ENCODE assay signal across 12 cellular contexts in the genomic region with DNA sequence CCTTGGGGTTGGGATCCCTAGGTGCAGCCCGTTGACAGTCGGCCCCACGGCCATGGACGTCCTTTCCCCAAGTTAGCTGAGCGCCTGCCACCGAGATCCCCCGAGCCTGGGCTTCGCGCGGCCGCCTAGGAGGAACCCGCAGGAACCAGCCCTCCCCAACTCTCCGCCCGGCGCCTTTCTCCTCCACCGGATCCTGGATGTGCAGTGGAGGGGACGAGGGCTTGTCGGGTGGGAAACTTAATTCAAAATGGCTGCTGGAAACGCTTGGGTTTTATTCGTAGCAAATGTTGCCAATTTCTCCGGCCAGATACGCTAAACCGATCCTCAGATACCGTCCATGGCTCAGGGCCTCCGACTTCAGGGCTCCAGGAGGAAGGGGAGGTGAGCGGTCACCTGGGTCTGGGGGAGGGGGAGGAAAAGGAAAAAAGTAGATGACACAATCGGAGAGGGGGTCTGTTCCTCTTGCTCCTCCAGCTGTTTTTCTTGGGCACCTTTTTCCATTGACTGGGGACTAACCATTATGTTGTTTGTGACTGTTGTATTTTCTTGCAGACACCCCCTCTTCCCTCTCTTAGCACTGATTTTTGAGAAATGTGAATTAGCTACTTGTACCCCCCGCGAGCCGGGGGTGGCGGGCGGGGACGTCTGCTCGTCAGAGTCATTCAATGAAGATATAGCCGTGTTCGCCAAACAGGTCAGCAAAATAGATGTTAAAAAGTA. TPM values are rescaled to one million over a fixed set of nuclear protein-coding genes. Genes with fewer than 3 reads are reported as not detected.
DNase-seq lines count a peak whose midpoint lies in the region; ATAC-seq and TF ChIP-seq lines count a peak whose summit lies in the region.
"Had no signal": no experiment of that assay in that cellular context is flagged by ENCODE, and none has a peak within 500 bp of the region (broad histone marks: within the 10 kb centered on the region; RNA-seq: fewer than 3 reads in every experiment).

No MANE protein-coding gene starts in this region.

- H2AFZ ChIP-seq in neuronal stem cell (ENCODE audit: low read length): peak overlapping the region; percentile 66

- H3K79me1 ChIP-seq in neuronal stem cell (ENCODE audit: low read depth, low read length): no peaks in the 10 kb centered on the region

- no peak overlapping the region for H2AK5ac ChIP-seq in neuronal stem cell (ENCODE audit: low read depth, low read length)

- no peak overlapping the region for H3K9ac ChIP-seq in neuronal stem cell (ENCODE audit: low read depth, low read length, poor library complexity)

- no peak overlapping the region for H4K8ac ChIP-seq in neuronal stem cell (ENCODE audit: low read depth, low read length)

- TF ChIP-seq CTCF in AG04449 (IDR thresholded peaks at IDR 0.05; ENCODE audit: insufficient read depth, low read length, missing control alignments) (no peak), RWPE1 (conservative IDR thresholded peaks at IDR 0.05; ENCODE audit: low read depth) (no peak), gastroesophageal sphincter (IDR thresholded peaks at IDR 0.05) (no peak), omental fat pad (IDR thresholded peaks at IDR 0.05) (no peak)

- peak overlapping the region; percentile 84 for H3K18ac ChIP-seq in neuronal stem cell (ENCODE audit: low read length)

- H3K9me3 ChIP-seq in gastroesophageal sphincter: no peaks in the 10 kb centered on the region
- H3K9me3 ChIP-seq in neuronal stem cell (replicated peaks in 1 of 2; ENCODE audit: control insufficient read depth in 2 of 2, insufficient read depth in 1 of 2, low read depth in 1 of 2, low read length in 2 of 2): no peaks in the 10 kb centered on the region

- no peak overlapping the region for H2BK12ac ChIP-seq in neuronal stem cell (ENCODE audit: low read length)

- peak overlapping the region; percentile 79 for H3K27ac ChIP-seq in RWPE1
- peak overlapping the region; percentile 90 to 98 (median 94) for H3K27ac ChIP-seq in gastroesophageal sphincter
- no peak overlapping the region for H3K27ac ChIP-seq in neuronal stem cell (replicated peaks; ENCODE audit: low read length)

- peak overlapping the region; percentile 69 for H3K4me2 ChIP-seq in neuronal stem cell (ENCODE audit: insufficient read depth, low read length, poor library complexity, severe bottlenecking)

- H3K4me3 ChIP-seq in AG04449 (ENCODE audit: low read depth, low read length): peak overlapping the region; percentile 67
- H3K4me3 ChIP-seq in gastroesophageal sphincter: peak overlapping the region; percentile 68 to 85
- H3K4me3 ChIP-seq in neuronal stem cell (ENCODE audit: low read length in 2 of 2): peak overlapping the region; percentile 38 to 73

- TF ChIP-seq POLR2A in gastroesophageal sphincter (IDR thresholded peaks at IDR 0.05): no peak

- H3K36me3 ChIP-seq in gastroesophageal sphincter (peaks cover 0 to 40% of the 10 kb centered on the region in 2 donors), neuronal stem cell (replicated peaks in 1 of 2; ENCODE audit: control insufficient read depth in 2 of 2, insufficient read depth in 2 of 2, low read length in 2 of 2) (peaks cover 0 to 49% of the 10 kb centered on the region in 2 donors)

- H2BK5ac ChIP-seq in neuronal stem cell (ENCODE audit: low read length): no peak overlapping the region

- DNase-seq in AG04449 (ENCODE audit: low read depth, low spot score) (no peak), RWPE1 (ENCODE audit: low spot score) (peak; percentile 27), neuronal stem cell (ENCODE audit: low spot score) (no peak), DMS79 treated with DMSO at 0.1 percent for 48 hours (lab: John Stamatoyannopoulos, UW) (no peak), omental fat pad (ENCODE audit: low spot score) (no peak)
- DNase-seq: Calu3, mammary epithelial cell, NCI-H187 treated with DMSO at 0.1 percent for 48 hours had no signal

- peak overlapping the region; percentile 68 for H2BK15ac ChIP-seq in neuronal stem cell (ENCODE audit: low read length)

- CTCF ChIA-PET in AG04449 (lab: Yijun Ruan, JAX): interaction anchor here (0.7 to 7.1 kb wide), 6 partner anchors 10 to 798 kb away, joined by 3 to 62 read pairs (median 4); no protein-coding TSS in a partner anchor
- CTCF ChIA-PET in RWPE1 (lab: Yijun Ruan, JAX): interaction anchor here (0.6 to 1.1 kb wide), 5 partner anchors 33 to 879 kb away, joined by 3 to 7 read pairs (median 4); no protein-coding TSS in a partner anchor

- 2 to 8% methylated on average over 11 to 17 of the region's 36 CpGs for WGBS in gastroesophageal sphincter (ENCODE audit: low coverage in 1 of 2), 2 donors
- WGBS in neuronal stem cell (ENCODE audit: extremely low coverage in 2 of 2, insufficient read length in 2 of 2, insufficient replicate concordance in 1 of 2), 2 donors: no CpG with 5 or more reads among the region's 36 CpGs

- H2BK120ac ChIP-seq in neuronal stem cell (ENCODE audit: low read depth, low read length): no peak overlapping the region

- H3K14ac ChIP-seq in neuronal stem cell (ENCODE audit: low read length): no peak overlapping the region

- no peak for TF ChIP-seq EP300 in gastroesophageal sphincter (IDR thresholded peaks at IDR 0.05)

- H4K91ac ChIP-seq in neuronal stem cell (ENCODE audit: low read depth, low read length, poor library complexity): no peak overlapping the region

- POLR2A ChIA-PET in AG04449 (lab: Yijun Ruan, JAX): interaction anchor here (0.6 to 1.5 kb wide), 5 partner anchors 11 to 1092 kb away, joined by 3 to 5 read pairs (median 3); no protein-coding TSS in a partner anchor
- POLR2A ChIA-PET in RWPE1 (lab: Yijun Ruan, JAX; ENCODE audit: low non-redundant PET): interaction anchor here (0.6 kb wide), 1 partner anchor 16 kb away, joined by 4 read pairs; no protein-coding TSS in a partner anchor

- H3K27me3 ChIP-seq in gastroesophageal sphincter: no peaks in the 10 kb centered on the region
- peaks cover 0 to 55% (median 2%) of the 10 kb centered on the region in 3 experiments for H3K27me3 ChIP-seq in neuronal stem cell (ENCODE audit: control insufficient read depth in 3 of 3, insufficient read depth in 3 of 3, low read depth in 1 of 3, low read length in 3 of 3)

- ATAC-seq in gastroesophageal sphincter (no peak), HG03442 (IDR thresholded peaks at IDR 0.05; ENCODE audit: unreplicated experiment) (no peak), GM18861 (IDR thresholded peaks at IDR 0.05; ENCODE audit: unreplicated experiment) (no peak), omental fat pad (ENCODE audit: low FRiP score) (no peak)

- H3K4me1 ChIP-seq in gastroesophageal sphincter (peaks cover 0 to 3% (median 0%) of the 10 kb centered on the region in 3 donors), neuronal stem cell (ENCODE audit: control insufficient read depth in 2 of 2, insufficient read depth in 1 of 2, low read depth in 1 of 2, low read length in 2 of 2) (peaks cover 23 to 35% of the 10 kb centered on the region in 2 donors)

- no peak overlapping the region for H3K4ac ChIP-seq in neuronal stem cell (ENCODE audit: low read length)

- H3K23ac ChIP-seq in neuronal stem cell (ENCODE audit: low read depth, low read length, poor library complexity): no peak overlapping the region

RNA-seq across cellular contexts. Expression of a gene that starts 4.5 kb away (rescaled TPM):
- total RNA-seq in gastroesophageal sphincter (100 to 1,000 TPM; 114 to 305 (median 181) TPM), omental fat pad (10 to 100 TPM; 19.8 to 67.3 (median 46.3) TPM)
- 7.8 TPM for polyA plus RNA-seq in neuronal stem cell (2013, experiment 1 of 2)
- polyA plus RNA-seq in neuronal stem cell (2013, experiment 2 of 2): 8.8 TPM
- total RNA-seq: activated CD8-positive, alpha-beta memory T cell treated with anti-CD3 and anti-CD28 coated beads for 36 hours had no signal
